Comparison of ENCODE assay signal across 1 cellular context in the genomic region with DNA sequence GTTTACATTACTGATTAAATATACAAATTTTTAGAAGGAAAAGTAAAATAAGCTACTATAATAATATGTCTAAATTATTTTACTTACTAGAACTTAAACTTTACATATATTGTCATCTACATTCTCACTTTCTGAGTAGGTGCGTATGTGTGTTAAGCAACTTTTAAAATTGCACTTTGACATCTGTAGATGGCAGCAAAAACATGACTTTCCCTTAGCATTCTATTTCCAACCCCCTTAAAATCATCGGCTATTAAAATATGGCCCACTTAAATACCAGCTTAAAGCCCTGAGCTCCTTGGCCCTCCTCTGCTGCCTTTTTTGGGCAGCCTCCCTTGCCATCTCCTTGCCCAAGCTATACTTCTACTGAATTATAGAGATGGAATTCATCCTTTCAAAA.
TF ChIP-seq lines count a peak whose summit lies in the region.

No MANE protein-coding gene starts in this region.

TF ChIP-seq in HepG2, 621 proteins besides CTCF, POLR2A, EP300 and RAD21 (continued from another document):
- TF ChIP-seq, protein P1, sequence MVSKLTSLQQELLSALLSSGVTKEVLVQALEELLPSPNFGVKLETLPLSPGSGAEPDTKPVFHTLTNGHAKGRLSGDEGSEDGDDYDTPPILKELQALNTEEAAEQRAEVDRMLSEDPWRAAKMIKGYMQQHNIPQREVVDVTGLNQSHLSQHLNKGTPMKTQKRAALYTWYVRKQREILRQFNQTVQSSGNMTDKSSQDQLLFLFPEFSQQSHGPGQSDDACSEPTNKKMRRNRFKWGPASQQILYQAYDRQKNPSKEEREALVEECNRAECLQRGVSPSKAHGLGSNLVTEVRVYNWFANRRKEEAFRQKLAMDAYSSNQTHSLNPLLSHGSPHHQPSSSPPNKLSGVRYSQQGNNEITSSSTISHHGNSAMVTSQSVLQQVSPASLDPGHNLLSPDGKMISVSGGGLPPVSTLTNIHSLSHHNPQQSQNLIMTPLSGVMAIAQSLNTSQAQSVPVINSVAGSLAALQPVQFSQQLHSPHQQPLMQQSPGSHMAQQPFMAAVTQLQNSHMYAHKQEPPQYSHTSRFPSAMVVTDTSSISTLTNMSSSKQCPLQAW (CRISPR knock-in tag; IDR thresholded peaks at IDR 0.05) = 0 out of 2 replicates have a peak, but pooled peaks have one; percentile 36
- TF ChIP-seq STAG1 (CRISPR knock-in tag; IDR thresholded peaks at IDR 0.05) (peak; percentile 92), ZNF501 (CRISPR knock-in tag; IDR thresholded peaks at IDR 0.05) (0 out of 2 replicates have a peak, but pooled peaks have one; percentile 18), ESRRA (CRISPR knock-in tag; IDR thresholded peaks at IDR 0.05; ENCODE audit: low read depth) (no peak), PRMT3 (CRISPR knock-in tag; IDR thresholded peaks at IDR 0.05; ENCODE audit: borderline replicate concordance, low read depth) (no peak), CEBPG (CRISPR knock-in tag; IDR thresholded peaks at IDR 0.05) (peak; percentile 88), TGIF2 (CRISPR knock-in tag; IDR thresholded peaks at IDR 0.05) (peak; percentile 19; the same call in 1 of the 2 replicates), ZNF7 (CRISPR knock-in tag; IDR thresholded peaks at IDR 0.05) (no peak), SMC3 (IDR thresholded peaks at IDR 0.05; ENCODE audit: low read length) (peak; percentile 81), TEAD3 (CRISPR knock-in tag; optimal IDR thresholded peaks at IDR 0.05; ENCODE audit: borderline replicate concordance) (peak; percentile 22), RXRB (CRISPR knock-in tag; IDR thresholded peaks at IDR 0.05; ENCODE audit: borderline replicate concordance) (peak; percentile 37; the same call in 1 of the 2 replicates)
- TF ChIP-seq, protein P2, sequence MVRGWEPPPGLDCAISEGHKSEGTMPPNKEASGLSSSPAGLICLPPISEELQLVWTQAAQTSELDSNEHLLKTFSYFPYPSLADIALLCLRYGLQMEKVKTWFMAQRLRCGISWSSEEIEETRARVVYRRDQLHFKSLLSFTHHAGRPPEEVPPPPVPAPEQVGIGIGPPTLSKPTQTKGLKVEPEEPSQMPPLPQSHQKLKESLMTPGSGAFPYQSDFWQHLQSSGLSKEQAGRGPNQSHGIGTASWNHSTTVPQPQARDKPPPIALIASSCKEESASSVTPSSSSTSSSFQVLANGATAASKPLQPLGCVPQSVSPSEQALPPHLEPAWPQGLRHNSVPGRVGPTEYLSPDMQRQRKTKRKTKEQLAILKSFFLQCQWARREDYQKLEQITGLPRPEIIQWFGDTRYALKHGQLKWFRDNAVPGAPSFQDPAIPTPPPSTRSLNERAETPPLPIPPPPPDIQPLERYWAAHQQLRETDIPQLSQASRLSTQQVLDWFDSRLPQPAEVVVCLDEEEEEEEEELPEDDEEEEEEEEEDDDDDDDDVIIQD (CRISPR knock-in tag; IDR thresholded peaks at IDR 0.05; ENCODE audit: low read depth) = peak; percentile 34; the same call in 1 of the 2 replicates
